Comparison of ENCODE assay signal across 28 cellular contexts in genomic region chr10:51765284-51765971, GRCh38.
"Had no signal": no experiment of that assay in that cellular context is flagged by ENCODE, and none has a peak within 500 bp of the region (broad histone marks: within the 10 kb centered on the region; RNA-seq: fewer than 3 reads in every experiment).

No MANE protein-coding gene starts in this region.

- H3K27ac ChIP-seq: neural progenitor cell, ovary, parathyroid adenoma, psoas muscle, right lobe of liver, sigmoid colon, spleen, stomach, thoracic aorta, thyroid gland, tibial nerve, upper lobe of left lung, vagina had no signal

- H3K27me3 ChIP-seq: neural progenitor cell, ovary, right lobe of liver, sigmoid colon, spleen, stomach, thyroid gland, tibial nerve, upper lobe of left lung, vagina had no signal

- H2AFZ ChIP-seq: neural progenitor cell, parathyroid adenoma had no signal

- DNase-seq: natural killer cell; occipital lobe; ovary; posterior cingulate gyrus; psoas muscle; right cardiac atrium; right lobe of liver; sigmoid colon; spleen; stimulated activated CD4-positive, alpha-beta T cell treated with anti-CD3 and anti-CD28 coated beads, Interleukin-12 subunit alpha, Interleukin-12 subunit beta, amount 100 ng/mL, for 4 hours; stimulated activated CD4-positive, alpha-beta T cell treated with anti-CD3 and anti-CD28 coated beads, Interleukin-1b, Interleukin-23, amount 100 ng/mL, for 48 hours; stimulated activated CD4-positive, alpha-beta T cell treated with anti-CD3 and anti-CD28 coated beads, Interleukin-4, amount 100 ng/mL, for 1 hour; stimulated activated CD4-positive, alpha-beta T cell treated with anti-CD3 and anti-CD28 coated beads, Interleukin-4, amount 100 ng/mL, for 4 hours; stimulated activated CD8-positive, alpha-beta memory T cell treated with anti-CD3 and anti-CD28 coated beads, Interleukin-4, amount 100 ng/mL, for 48 hours; stimulated activated naive CD4-positive, alpha-beta T cell; stimulated activated naive CD8-positive, alpha-beta T cell treated with anti-CD3 and anti-CD28 coated beads, Interleukin-15, Interleukin-2, amounts not matched to agents 100 U/mL and 50 U/mL, for 24 hours; stomach; thyroid gland; trophoblast cell; upper lobe of left lung had no signal

- H3K4me3 ChIP-seq: neural progenitor cell, ovary, psoas muscle, right lobe of liver, sigmoid colon, smooth muscle cell, spleen, stomach, thoracic aorta, thyroid gland, tibial nerve, upper lobe of left lung, vagina had no signal

- ATAC-seq: natural killer cell; psoas muscle; right cardiac atrium; right lobe of liver; stimulated activated memory B cell treated with anti-CD40 and anti-IgM and Interleukin-4, amounts not matched to agents 10 μg/mL and 1 μg/mL and 100 μg/mL, for 72 hours; stimulated activated naive CD8-positive, alpha-beta T cell treated with anti-CD3 and anti-CD28 coated beads, Interleukin-15, Interleukin-2, amounts not matched to agents 100 U/mL and 50 U/mL, for 24 hours had no signal

- FAIRE-seq: urothelium cell line had no signal

- H3K79me2 ChIP-seq: parathyroid adenoma had no signal

- H3K4me1 ChIP-seq: neural progenitor cell, parathyroid adenoma, psoas muscle, right lobe of liver, spleen, stomach, thyroid gland, tibial nerve, upper lobe of left lung, vagina had no signal

- H3K4me2 ChIP-seq: neural progenitor cell, smooth muscle cell had no signal

- H3K9ac ChIP-seq: neural progenitor cell, parathyroid adenoma had no signal

- H3K9me3 ChIP-seq: ovary, psoas muscle, right lobe of liver, sigmoid colon, thoracic aorta, thyroid gland, upper lobe of left lung, vagina had no signal

- H3K36me3 ChIP-seq: neural progenitor cell, ovary, right lobe of liver, sigmoid colon, spleen, stomach, thoracic aorta, thyroid gland, tibial nerve, upper lobe of left lung, vagina had no signal
